ENCODE assay signal across 1 cellular context in genomic region chr16:49277766-49278566, GRCh38.
TF ChIP-seq lines count a peak whose summit lies in the region.

No MANE protein-coding gene starts in this region.

TF ChIP-seq in H1, 55 proteins besides CTCF, POLR2A, EP300 and RAD21:
- TF ChIP-seq EZH2 (IDR thresholded peaks at IDR 0.05; ENCODE audit: low read depth, low read length, severe bottlenecking), result peak; percentile 99
- TF ChIP-seq SUZ12 (IDR thresholded peaks at IDR 0.05; ENCODE audit: low read length), result peak; percentile 97
- TF ChIP-seq RNF2 (IDR thresholded peaks at IDR 0.05; ENCODE audit: borderline replicate concordance, low read depth, low read length, missing control alignments, poor library complexity, severe bottlenecking), result peak; percentile 99
- no peak for TF ChIP-seq TBP (IDR thresholded peaks at IDR 0.05; ENCODE audit: low read depth, low read length)
- TF ChIP-seq CBX8 (IDR thresholded peaks at IDR 0.05; ENCODE audit: borderline replicate concordance, low read depth, low read length), result no peak
- peak; percentile 29 for TF ChIP-seq ASH2L (IDR thresholded peaks at IDR 0.05; ENCODE audit: low read length)
- no peak for TF ChIP-seq YY1 (IDR thresholded peaks at IDR 0.05; ENCODE audit: low read depth, low read length)
TF ChIP-seq in H1: peak in this region for 4.
